Comparison of ENCODE assay signal across 18 cellular contexts in genomic region chr3:25171118-25171912, GRCh38.
"Had no signal": no experiment of that assay in that cellular context is flagged by ENCODE, and none has a peak within 500 bp of the region (broad histone marks: within the 10 kb centered on the region; RNA-seq: fewer than 3 reads in every experiment).

No MANE protein-coding gene starts in this region.

- H3K36me3 ChIP-seq: adrenal gland, cardiac muscle cell, left ventricle myocardium inferior, sigmoid colon, tibial artery had no signal

- H3K4me3 ChIP-seq: adrenal gland, cardiac muscle cell, left ventricle myocardium inferior, sigmoid colon, tibial artery had no signal

- H3K27ac ChIP-seq: adrenal gland, cardiac muscle cell, left ventricle myocardium inferior, sigmoid colon, tibial artery had no signal

- H3K9me3 ChIP-seq: adrenal gland, sigmoid colon had no signal

- H3K36me3 Mint-ChIP-seq: memory B cell, natural killer cell had no signal

- DNase-seq: activated CD4-positive, alpha-beta T cell treated with anti-CD3 and anti-CD28 coated beads for 4 hours; activated CD8-positive, alpha-beta T cell treated with anti-CD3 and anti-CD28 coated beads for 36 hours; activated effector memory CD4-positive, alpha-beta T cell treated with Interleukin-2 at 50 U/mL for 16 hours; activated naive CD4-positive, alpha-beta T cell treated with anti-CD3 and anti-CD28 coated beads, Interleukin-2, amount 50 U/mL, for 16 hours; activated T-cell treated with anti-CD3 and anti-CD28 coated beads, Interleukin-2, amount 50 U/mL, for 4 hours; adrenal gland; erythroblast; hippocampal formation; kidney; left ventricle myocardium inferior; natural killer cell; occipital lobe; sigmoid colon; stimulated activated CD4-positive, alpha-beta T cell treated with anti-CD3 and anti-CD28 coated beads, Interleukin-1b, Interleukin-23, amount 100 ng/mL, for 48 hours; T-helper 17 cell; tibial artery had no signal

- H3K4me1 Mint-ChIP-seq: memory B cell, natural killer cell, T-helper 17 cell had no signal

- ATAC-seq: activated CD8-positive, alpha-beta T cell treated with anti-CD3 and anti-CD28 coated beads for 36 hours; activated T-cell treated with anti-CD3 and anti-CD28 coated beads, Interleukin-2, amount 50 U/mL, for 4 hours; natural killer cell; T-helper 17 cell had no signal

- H3K4me3 Mint-ChIP-seq: activated CD8-positive, alpha-beta T cell treated with anti-CD3 and anti-CD28 coated beads for 36 hours; activated T-cell treated with anti-CD3 and anti-CD28 coated beads, Interleukin-2, amount 50 U/mL, for 4 hours; memory B cell; natural killer cell; T-helper 17 cell had no signal

- H3K27me3 Mint-ChIP-seq: activated CD8-positive, alpha-beta T cell treated with anti-CD3 and anti-CD28 coated beads for 36 hours; memory B cell; T-helper 17 cell had no signal

- H3K4me1 ChIP-seq: adrenal gland, left ventricle myocardium inferior, sigmoid colon, tibial artery had no signal

- H3K27me3 ChIP-seq: adrenal gland, cardiac muscle cell, sigmoid colon, tibial artery had no signal

- H3K27ac Mint-ChIP-seq: activated CD8-positive, alpha-beta T cell treated with anti-CD3 and anti-CD28 coated beads for 36 hours; memory B cell; natural killer cell; T-helper 17 cell had no signal
